ENCODE assay signal across 18 cellular contexts in the genomic region with DNA sequence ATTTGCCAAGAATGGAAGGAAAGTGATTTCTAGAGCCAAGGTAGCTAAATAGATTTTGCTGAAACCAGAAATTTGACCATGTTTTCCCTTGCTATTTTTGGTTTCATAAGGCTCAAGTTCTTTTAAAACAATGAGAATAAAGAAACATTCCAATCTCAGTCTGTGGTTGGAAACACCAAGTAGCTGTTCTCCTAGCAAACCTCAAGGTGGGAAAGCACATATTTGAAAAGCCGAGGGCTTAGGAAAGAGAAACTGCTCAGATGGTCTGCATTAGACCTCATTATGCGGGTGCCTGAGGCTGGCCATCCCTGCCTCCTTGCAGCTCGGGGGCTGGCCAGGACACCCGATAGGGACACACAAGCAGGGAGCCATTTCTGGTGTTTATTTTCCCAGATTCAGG. TPM values are rescaled to one million over a fixed set of nuclear protein-coding genes. Genes with fewer than 3 reads are reported as not detected.
DNase-seq lines count a peak whose midpoint lies in the region; ATAC-seq and TF ChIP-seq lines count a peak whose summit lies in the region.
"Had no signal": no experiment of that assay in that cellular context is flagged by ENCODE, and none has a peak within 500 bp of the region (broad histone marks: within the 10 kb centered on the region; RNA-seq: fewer than 3 reads in every experiment).

No MANE protein-coding gene starts in this region.

- H3K36me3 ChIP-seq in osteoblast (ENCODE audit: insufficient read depth, low read length): no peaks in the 10 kb centered on the region
- H3K36me3 ChIP-seq: BLaER1 had no signal

- ATAC-seq in SK-N-SH treated with all-trans-retinoic acid at 6 μM for 48 hours: peak; percentile 51
- no peak for ATAC-seq in GM18907 (IDR thresholded peaks at IDR 0.05; ENCODE audit: unreplicated experiment)
- no peak for ATAC-seq in GM18870 (IDR thresholded peaks at IDR 0.05; ENCODE audit: unreplicated experiment)

- H3K27ac ChIP-seq in osteoblast (ENCODE audit: low read depth, low read length): no peak overlapping the region
- H3K27ac ChIP-seq: BLaER1 had no signal

- no peaks in the 10 kb centered on the region for H3K9me3 ChIP-seq in osteoblast (ENCODE audit: low read depth, low read length)
- H3K9me3 ChIP-seq: BLaER1 had no signal

- no peaks in the 10 kb centered on the region for H3K4me1 ChIP-seq in osteoblast (ENCODE audit: insufficient read depth, low read length)

- no peaks in the 10 kb centered on the region for H4K20me1 ChIP-seq in osteoblast (ENCODE audit: insufficient read depth, low read length)
- H4K20me1 ChIP-seq: BLaER1 had no signal

- no peak for TF ChIP-seq CTCF in osteoblast (IDR thresholded peaks at IDR 0.05; ENCODE audit: extremely low read depth, low read depth, low read length)

- H3K79me2 ChIP-seq in osteoblast (ENCODE audit: insufficient read depth, low read length): no peaks in the 10 kb centered on the region

- DNase-seq in EH (ENCODE audit: low read depth) (peak; percentile 77), fibroblast of gingiva (ENCODE audit: low read depth) (peak; percentile 90), osteoblast (ENCODE audit: insufficient read length, low spot score, missing footprints) (no peak), HUDEP-2 (lab: John Stamatoyannopoulos, UW; ENCODE audit: unreplicated experiment in 76 of 76) (no peak)
- DNase-seq in stimulated activated CD4-positive, alpha-beta T cell treated with anti-CD3 and anti-CD28 coated beads, Interleukin-4, amount 100 ng/mL, for 4 hours: no peak
- DNase-seq: activated CD4-positive, alpha-beta memory T cell treated with anti-CD3 and anti-CD28 coated beads, Interleukin-2, amount 10 ng/mL, durations not matched to agents 7 days and 5 days; mesendoderm; NCI-H2081 treated with DMSO at 0.1 percent for 48 hours; NCI-H82; SHP77; stimulated activated CD8-positive, alpha-beta memory T cell treated with anti-CD3 and anti-CD28 coated beads, Interleukin-4, amount 100 ng/mL, for 48 hours had no signal

- H3K4me2 ChIP-seq in osteoblast (ENCODE audit: insufficient read depth, low read length): peak overlapping the region; percentile 2
- H3K4me2 ChIP-seq: BLaER1 had no signal

- H2AFZ ChIP-seq in osteoblast (ENCODE audit: low read length): no peak overlapping the region

- no peak overlapping the region for H3K4me3 ChIP-seq in osteoblast (ENCODE audit: insufficient read depth, low read length)
- H3K4me3 ChIP-seq: BLaER1 had no signal

- peaks cover 13% of the 10 kb centered on the region for H3K27me3 ChIP-seq in osteoblast (ENCODE audit: insufficient read depth, low read length)

TF ChIP-seq in SK-N-SH treated with all-trans-retinoic acid at 6 μM for 48 hours, 23 proteins besides CTCF, POLR2A, EP300 and RAD21:
- no peak for TF ChIP-seq OSR1 (CRISPR knock-in tag; IDR thresholded peaks at IDR 0.05)
- TF ChIP-seq ZNF8 (CRISPR knock-in tag; IDR thresholded peaks at IDR 0.05): no peak
- no peak for TF ChIP-seq SNAI2 (CRISPR knock-in tag; IDR thresholded peaks at IDR 0.05)
- TF ChIP-seq, protein P1, sequence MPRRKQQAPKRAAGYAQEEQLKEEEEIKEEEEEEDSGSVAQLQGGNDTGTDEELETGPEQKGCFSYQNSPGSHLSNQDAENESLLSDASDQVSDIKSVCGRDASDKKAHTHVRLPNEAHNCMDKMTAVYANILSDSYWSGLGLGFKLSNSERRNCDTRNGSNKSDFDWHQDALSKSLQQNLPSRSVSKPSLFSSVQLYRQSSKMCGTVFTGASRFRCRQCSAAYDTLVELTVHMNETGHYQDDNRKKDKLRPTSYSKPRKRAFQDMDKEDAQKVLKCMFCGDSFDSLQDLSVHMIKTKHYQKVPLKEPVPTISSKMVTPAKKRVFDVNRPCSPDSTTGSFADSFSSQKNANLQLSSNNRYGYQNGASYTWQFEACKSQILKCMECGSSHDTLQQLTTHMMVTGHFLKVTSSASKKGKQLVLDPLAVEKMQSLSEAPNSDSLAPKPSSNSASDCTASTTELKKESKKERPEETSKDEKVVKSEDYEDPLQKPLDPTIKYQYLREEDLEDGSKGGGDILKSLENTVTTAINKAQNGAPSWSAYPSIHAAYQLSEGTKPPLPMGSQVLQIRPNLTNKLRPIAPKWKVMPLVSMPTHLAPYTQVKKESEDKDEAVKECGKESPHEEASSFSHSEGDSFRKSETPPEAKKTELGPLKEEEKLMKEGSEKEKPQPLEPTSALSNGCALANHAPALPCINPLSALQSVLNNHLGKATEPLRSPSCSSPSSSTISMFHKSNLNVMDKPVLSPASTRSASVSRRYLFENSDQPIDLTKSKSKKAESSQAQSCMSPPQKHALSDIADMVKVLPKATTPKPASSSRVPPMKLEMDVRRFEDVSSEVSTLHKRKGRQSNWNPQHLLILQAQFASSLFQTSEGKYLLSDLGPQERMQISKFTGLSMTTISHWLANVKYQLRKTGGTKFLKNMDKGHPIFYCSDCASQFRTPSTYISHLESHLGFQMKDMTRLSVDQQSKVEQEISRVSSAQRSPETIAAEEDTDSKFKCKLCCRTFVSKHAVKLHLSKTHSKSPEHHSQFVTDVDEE (CRISPR knock-in tag; IDR thresholded peaks at IDR 0.05): no peak
- no peak for TF ChIP-seq ZFP30 (CRISPR knock-in tag; IDR thresholded peaks at IDR 0.05)
- no peak for TF ChIP-seq ZFP3 (CRISPR knock-in tag; IDR thresholded peaks at IDR 0.05)
- TF ChIP-seq ZNF70 (CRISPR knock-in tag; IDR thresholded peaks at IDR 0.05): no peak
- TF ChIP-seq ARNTL (CRISPR knock-in tag; IDR thresholded peaks at IDR 0.05; ENCODE audit: borderline replicate concordance, low read depth): no peak
- TF ChIP-seq CSDC2 (CRISPR knock-in tag; IDR thresholded peaks at IDR 0.05): no peak

RNA-seq across cellular contexts. Expression of a gene that starts 5.8 kb away (rescaled TPM):
- total RNA-seq in osteoblast: not detected in 2 replicates
- total RNA-seq: activated CD4-positive, alpha-beta memory T cell treated with anti-CD3 and anti-CD28 coated beads, Interleukin-2, amount 10 ng/mL, durations not matched to agents 7 days and 5 days; cerebellum; Daoy; posterior vena cava had no signal

Comparison
In these comparisons a context has a peak if more than half of its experiments do, and no peak if none do; other contexts are left out.
1. DNase-seq: peak in EH (single experiment) and fibroblast of gingiva (single experiment); none in osteoblast (single experiment), HUDEP-2 (0 of 76) and stimulated activated CD4-positive, alpha-beta T cell treated with anti-CD3 and anti-CD28 coated beads, Interleukin-4, amount 100 ng/mL, for 4 hours (0 of 2).